ENCODE assay signal across 8 cellular contexts in genomic region chr5:90264930-90265857, GRCh38.
DNase-seq lines count a peak whose midpoint lies in the region; ATAC-seq and TF ChIP-seq lines count a peak whose summit lies in the region.

No MANE protein-coding gene starts in this region.

- TF ChIP-seq CTCF in AG09309 (IDR thresholded peaks at IDR 0.05; ENCODE audit: control insufficient read depth, insufficient read depth, low read depth, low read length, missing control alignments) (peak; percentile 95), esophagus squamous epithelium (IDR thresholded peaks at IDR 0.05) (peak; percentile 70 to 88 (median 79))

- no peaks in the 10 kb centered on the region for H3K9me3 ChIP-seq in esophagus squamous epithelium

- no peaks in the 10 kb centered on the region for H3K9me3 Mint-ChIP-seq in natural killer cell treated with Interleukin-12 subunit alpha and Interleukin-12 subunit beta and Interleukin-15 and Interleukin-18, amount 100 ng/mL, for 72 hours

- H3K27ac ChIP-seq in esophagus squamous epithelium (no peak overlapping the region), substantia nigra (ENCODE audit: low read depth, low read length, poor library complexity, severe bottlenecking) (no peak overlapping the region)

- peaks cover 0 to 7% of the 10 kb centered on the region in 2 donors for H3K27me3 Mint-ChIP-seq in natural killer cell treated with Interleukin-12 subunit alpha and Interleukin-12 subunit beta and Interleukin-15 and Interleukin-18, amount 100 ng/mL, for 72 hours

- DNase-seq in AG09309 (ENCODE audit: low read depth), result peak; percentile 35
- DNase-seq in NCI-H748 treated with DMSO at 0.1 percent for 48 hours (lab: John Stamatoyannopoulos, UW), result peak; percentile 73
- peak in 2 of 3 experiments; percentile 2 to 19 for DNase-seq in activated CD8-positive, alpha-beta memory T cell treated with anti-CD3 and anti-CD28 coated beads for 48 hours (ENCODE audit: low read depth in 2 of 3, low spot score in 2 of 3)
- no peak for DNase-seq in esophagus squamous epithelium (lab: John Stamatoyannopoulos, UW)
- DNase-seq in natural killer cell treated with Interleukin-12 subunit alpha and Interleukin-12 subunit beta and Interleukin-15 and Interleukin-18, amount 100 ng/mL, for 72 hours (ENCODE audit: low spot score), result peak; percentile 61
- DNase-seq in substantia nigra (lab: John Stamatoyannopoulos, UW), result peak in 40 of 49 donors; percentile 0 to 62 (median 28)

- ATAC-seq in GM18517 (IDR thresholded peaks at IDR 0.05; ENCODE audit: unreplicated experiment) (peak; percentile 77), HG03439 (IDR thresholded peaks at IDR 0.05; ENCODE audit: unreplicated experiment) (peak; percentile 65)
- ATAC-seq in natural killer cell treated with Interleukin-12 subunit alpha and Interleukin-12 subunit beta and Interleukin-15 and Interleukin-18, amount 100 ng/mL, for 72 hours, result no peak

- no peak overlapping the region for H3K4me3 ChIP-seq in AG09309 (ENCODE audit: control insufficient read depth, low read depth, low read length)
- no peak overlapping the region for H3K4me3 ChIP-seq in esophagus squamous epithelium

- H3K4me3 Mint-ChIP-seq in natural killer cell treated with Interleukin-12 subunit alpha and Interleukin-12 subunit beta and Interleukin-15 and Interleukin-18, amount 100 ng/mL, for 72 hours, result no peak overlapping the region

- no peaks in the 10 kb centered on the region for H3K27me3 ChIP-seq in esophagus squamous epithelium

- peaks cover 0 to 6% (median 0%) of the 10 kb centered on the region in 3 donors for H3K4me1 ChIP-seq in esophagus squamous epithelium

- no peaks in the 10 kb centered on the region for H3K36me3 Mint-ChIP-seq in natural killer cell treated with Interleukin-12 subunit alpha and Interleukin-12 subunit beta and Interleukin-15 and Interleukin-18, amount 100 ng/mL, for 72 hours

- WGBS in esophagus squamous epithelium, 2 donors, result 19 to 20% methylated on average over 9 of the region's 9 CpGs

- intact Hi-C loops in esophagus squamous epithelium (cut with DNase I), result loop anchor here (5.0 kb wide), 1 partner anchor 1533 kb away; no protein-coding TSS in a partner anchor

- H3K27ac Mint-ChIP-seq in natural killer cell treated with Interleukin-12 subunit alpha and Interleukin-12 subunit beta and Interleukin-15 and Interleukin-18, amount 100 ng/mL, for 72 hours, result no peak overlapping the region

- no peak for TF ChIP-seq POLR2A in esophagus squamous epithelium (IDR thresholded peaks at IDR 0.05)

- H3K36me3 ChIP-seq in esophagus squamous epithelium, result no peaks in the 10 kb centered on the region

- no peaks in the 10 kb centered on the region for H3K4me1 Mint-ChIP-seq in natural killer cell treated with Interleukin-12 subunit alpha and Interleukin-12 subunit beta and Interleukin-15 and Interleukin-18, amount 100 ng/mL, for 72 hours (ENCODE audit: low read depth in 2 of 2)

Comparison
In these comparisons a context has a peak if more than half of its experiments do, and no peak if none do; other contexts are left out.
1. ATAC-seq: peak in GM18517 (single experiment) and HG03439 (single experiment); none in natural killer cell treated with Interleukin-12 subunit alpha and Interleukin-12 subunit beta and Interleukin-15 and Interleukin-18, amount 100 ng/mL, for 72 hours (0 of 2).